ENCODE assay signal across 8 cellular contexts in the genomic region with DNA sequence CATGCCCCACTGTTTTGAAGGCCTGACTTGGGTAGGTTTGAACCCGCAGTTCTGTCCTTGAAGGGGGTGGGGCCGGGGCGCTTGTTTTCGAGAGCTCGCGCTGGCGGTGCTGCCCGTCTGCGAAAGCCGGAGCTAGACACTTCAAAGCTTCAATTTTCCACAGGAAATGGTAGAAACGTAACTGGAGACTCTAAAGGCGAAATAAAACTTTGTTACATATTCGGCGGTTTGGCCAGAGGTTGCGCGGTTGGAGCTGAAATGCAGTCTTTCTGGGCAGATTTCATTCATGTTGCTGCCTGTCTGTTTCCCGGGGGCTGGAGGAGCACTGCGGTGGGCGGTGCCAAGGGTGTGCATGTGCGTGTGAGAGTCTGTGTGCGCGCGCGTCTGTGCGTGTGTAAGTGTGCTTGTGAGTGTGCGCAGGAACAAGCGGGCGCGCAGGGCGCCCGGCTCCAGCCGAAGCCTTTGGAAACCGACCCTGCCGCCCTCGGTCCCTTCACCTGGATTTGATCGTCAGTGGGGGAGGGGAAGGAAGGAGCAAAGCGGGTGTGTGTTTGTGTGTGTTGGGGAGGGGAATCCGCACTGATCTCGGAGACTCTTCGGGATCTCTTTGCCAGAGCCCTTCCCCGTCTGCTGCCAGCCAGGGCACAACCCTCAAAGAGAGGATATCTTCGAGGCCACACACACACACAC.
A peak's percentile ranks its signal among the peaks of the same experiment; 100 is the strongest.
DNase-seq lines count a peak whose midpoint lies in the region; ATAC-seq and TF ChIP-seq lines count a peak whose summit lies in the region.

No MANE protein-coding gene starts in this region.

- no peak for TF ChIP-seq POLR2A in GM18505 (IDR thresholded peaks at IDR 0.05; ENCODE audit: borderline replicate concordance, extremely low read depth, insufficient read depth, insufficient read length)

- no peaks in the 10 kb centered on the region for H3K9me3 ChIP-seq in muscle layer of duodenum (ENCODE audit: control insufficient read depth in 1 of 2, low read length in 2 of 2)

- H3K27me3 ChIP-seq in muscle layer of duodenum (ENCODE audit: low read depth, low read length): peaks cover 30% of the 10 kb centered on the region

- H3K36me3 Mint-ChIP-seq in activated CD4-positive, alpha-beta T cell treated with anti-CD3 and anti-CD28 coated beads, Interleukin-2, amount 10 ng/mL, durations not matched to agents 24 days and 14 days (ENCODE audit: low read depth): no peaks in the 10 kb centered on the region

- intact Hi-C loops in activated CD4-positive, alpha-beta T cell treated with anti-CD3 and anti-CD28 coated beads, Interleukin-2, amount 10 ng/mL, durations not matched to agents 24 days and 14 days (cut with micrococcal nuclease): loop anchor here (1.0 to 5.0 kb wide), 6 partner anchors 8 to 440 kb away; partner anchors contain the start of genes CRY1, PRDM4 and PWP1

- no peak for ATAC-seq in GM18505 (IDR thresholded peaks at IDR 0.05; ENCODE audit: unreplicated experiment)
- ATAC-seq in HG03439 (IDR thresholded peaks at IDR 0.05; ENCODE audit: unreplicated experiment): no peak

- H3K36me3 ChIP-seq in muscle layer of duodenum (ENCODE audit: control insufficient read depth in 1 of 2, insufficient read depth in 2 of 2, low read length in 2 of 2): no peaks in the 10 kb centered on the region

- H3K9me3 Mint-ChIP-seq in activated CD4-positive, alpha-beta T cell treated with anti-CD3 and anti-CD28 coated beads, Interleukin-2, amount 10 ng/mL, durations not matched to agents 24 days and 14 days: no peaks in the 10 kb centered on the region

- DNase-seq in NCI-H1092 treated with DMSO at 0.1 percent for 48 hours (lab: John Stamatoyannopoulos, UW) (peak; percentile 34), NCI-H1092 (lab: John Stamatoyannopoulos, UW) (no peak), ecto neural progenitor cell (ENCODE audit: low spot score) (peak; percentile 75)
- peak; percentile 94 for DNase-seq in activated CD4-positive, alpha-beta T cell treated with anti-CD3 and anti-CD28 coated beads, Interleukin-2, amount 10 ng/mL, durations not matched to agents 24 days and 14 days
- DNase-seq in stimulated activated naive CD4-positive, alpha-beta T cell treated with Interleukin-2 at 50 U/mL for 16 hours (lab: John Stamatoyannopoulos, UW): peak; percentile 70

- H3K4me1 ChIP-seq in muscle layer of duodenum (ENCODE audit: control insufficient read depth in 1 of 2, insufficient read depth in 2 of 2, low read length in 2 of 2): peaks cover 4 to 35% of the 10 kb centered on the region in 2 donors

- peak overlapping the region; percentile 91 for H3K27ac Mint-ChIP-seq in activated CD4-positive, alpha-beta T cell treated with anti-CD3 and anti-CD28 coated beads, Interleukin-2, amount 10 ng/mL, durations not matched to agents 24 days and 14 days

- H3K27ac ChIP-seq in muscle layer of duodenum (ENCODE audit: low read length): no peak overlapping the region

- peak overlapping the region; percentile 42 to 66 for H3K4me3 ChIP-seq in muscle layer of duodenum (ENCODE audit: low read depth in 1 of 2, low read length in 2 of 2)

- peak overlapping the region; percentile 88 for H3K4me3 Mint-ChIP-seq in activated CD4-positive, alpha-beta T cell treated with anti-CD3 and anti-CD28 coated beads, Interleukin-2, amount 10 ng/mL, durations not matched to agents 24 days and 14 days

- H3K27me3 Mint-ChIP-seq in activated CD4-positive, alpha-beta T cell treated with anti-CD3 and anti-CD28 coated beads, Interleukin-2, amount 10 ng/mL, durations not matched to agents 24 days and 14 days: peaks cover 3% of the 10 kb centered on the region

- H3K4me1 Mint-ChIP-seq in activated CD4-positive, alpha-beta T cell treated with anti-CD3 and anti-CD28 coated beads, Interleukin-2, amount 10 ng/mL, durations not matched to agents 24 days and 14 days: peaks cover 45% of the 10 kb centered on the region
